23 cellular contexts compared by ENCODE assay signal in the genomic region with DNA sequence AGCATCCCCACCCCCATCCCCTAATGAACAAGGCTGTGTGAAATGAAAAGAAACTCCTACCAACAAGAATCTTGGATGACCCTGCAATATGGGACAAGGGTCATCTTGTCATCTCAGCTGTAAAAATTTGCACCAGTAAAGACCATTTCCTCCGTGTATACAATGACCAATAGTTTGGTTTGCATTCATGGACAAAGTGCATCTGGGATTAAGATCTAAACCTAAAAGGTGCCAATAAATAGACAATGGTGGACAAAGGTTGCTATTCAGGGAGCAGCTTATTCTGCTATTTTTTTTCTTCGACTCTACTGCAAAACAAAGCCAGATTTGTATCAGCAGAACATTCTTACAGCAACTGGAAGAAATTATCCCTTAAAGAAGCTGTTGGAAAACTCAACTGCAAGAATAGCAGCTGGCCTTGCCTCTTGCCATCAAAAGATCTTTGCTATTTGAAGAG. TPM values are rescaled to one million over a fixed set of nuclear protein-coding genes. Genes with fewer than 3 reads are reported as not detected.
DNase-seq lines count a peak whose midpoint lies in the region; ATAC-seq and TF ChIP-seq lines count a peak whose summit lies in the region.
"Had no signal": no experiment of that assay in that cellular context is flagged by ENCODE, and none has a peak within 500 bp of the region (broad histone marks: within the 10 kb centered on the region; RNA-seq: fewer than 3 reads in every experiment).

No MANE protein-coding gene starts in this region.

- peak; percentile 92 for DNase-seq in COLO829 (ENCODE audit: low spot score)
- peak; percentile 87 for DNase-seq in SK-MEL-5 (ENCODE audit: low read depth, low spot score)
- DNase-seq in fibroblast of the conjunctiva (ENCODE audit: low read depth): peak; percentile 30
- no peak for DNase-seq in ovary
- DNase-seq in NCI-H1092 treated with DMSO at 0.1 percent for 48 hours (lab: John Stamatoyannopoulos, UW): no peak
- no peak for DNase-seq in head of caudate nucleus
- DNase-seq: activated CD4-positive, alpha-beta memory T cell treated with anti-CD3 and anti-CD28 coated beads for 36 hours; activated naive CD8-positive, alpha-beta T cell treated with anti-CD3 and anti-CD28 coated beads, Interleukin-2, amount 10 ng/mL, durations not matched to agents 7 days and 5 days; CD8-positive, alpha-beta T cell; effector memory CD8-positive, alpha-beta T cell; GDM1; glutamatergic neuron; NCI-H1436 treated with DMSO at 0.1 percent for 48 hours; SJCRH30; T-cell had no signal

- H3K4me3 Mint-ChIP-seq in nephron: peak overlapping the region in 1 of 3 experiments; percentile 26
- H3K4me3 Mint-ChIP-seq: activated CD4-positive, alpha-beta memory T cell treated with anti-CD3 and anti-CD28 coated beads for 36 hours; activated naive CD8-positive, alpha-beta T cell treated with anti-CD3 and anti-CD28 coated beads, Interleukin-2, amount 10 ng/mL, durations not matched to agents 7 days and 5 days; CD8-positive, alpha-beta T cell; effector memory CD8-positive, alpha-beta T cell; mesothelial cell of epicardium; T-cell had no signal

- WGBS in ovary, 3 donors: 14 to 37% (median 16%) methylated on average over 2 of the region's 2 CpGs

- no peak for TF ChIP-seq EP300 in ovary (IDR thresholded peaks at IDR 0.05)

- H3K9me3 Mint-ChIP-seq in nephron: no peaks in the 10 kb centered on the region
- H3K9me3 Mint-ChIP-seq: activated CD4-positive, alpha-beta memory T cell treated with anti-CD3 and anti-CD28 coated beads for 36 hours; CD8-positive, alpha-beta T cell; effector memory CD8-positive, alpha-beta T cell; mesothelial cell of epicardium; T-cell had no signal

- TF ChIP-seq CTCF in nephron (IDR thresholded peaks at IDR 0.05; ENCODE audit: unreplicated experiment in 3 of 3) (no peak), ovary (IDR thresholded peaks at IDR 0.05) (no peak)

- ATAC-seq in HG03378 (IDR thresholded peaks at IDR 0.05; ENCODE audit: unreplicated experiment): no peak
- ATAC-seq: A549; CD8-positive, alpha-beta T cell; effector memory CD8-positive, alpha-beta T cell; Panc1; psoas muscle; T-cell had no signal

- no peak overlapping the region for H3K4me3 ChIP-seq in ovary
- H3K4me3 ChIP-seq: A549, esophagus muscularis mucosa, psoas muscle, SJCRH30, vagina had no signal

- in situ Hi-C loops in SK-MEL-5 (cut with HindIII; ENCODE audit: low pct_unique_long_range_greater_than_20kb, low sequenced_read_pairs): no loop called here

- intact Hi-C loops in ovary (cut with DNase I): no loop called here
- intact Hi-C loops in head of caudate nucleus (cut with DNase I): no loop called here

- peak overlapping the region; percentile 52 to 77 (median 69) for H3K27ac Mint-ChIP-seq in nephron
- H3K27ac Mint-ChIP-seq: activated CD4-positive, alpha-beta memory T cell treated with anti-CD3 and anti-CD28 coated beads for 36 hours; activated naive CD8-positive, alpha-beta T cell treated with anti-CD3 and anti-CD28 coated beads, Interleukin-2, amount 10 ng/mL, durations not matched to agents 7 days and 5 days; CD8-positive, alpha-beta T cell; effector memory CD8-positive, alpha-beta T cell; mesothelial cell of epicardium; T-cell had no signal

- H3K36me3 ChIP-seq in ovary: no peaks in the 10 kb centered on the region

- H3K27me3 ChIP-seq in ovary: no peaks in the 10 kb centered on the region
- H3K27me3 ChIP-seq: esophagus muscularis mucosa, SJCRH30, vagina had no signal

- peaks cover 4% of the 10 kb centered on the region for H3K27me3 Mint-ChIP-seq in nephron (ENCODE audit: low read depth)

- H3K27ac ChIP-seq in ovary: no peak overlapping the region
- H3K27ac ChIP-seq: A549, psoas muscle, SJCRH30, vagina had no signal

- no peaks in the 10 kb centered on the region for H3K4me1 ChIP-seq in ovary (ENCODE audit: insufficient read depth)

- TF ChIP-seq POLR2A in ovary (IDR thresholded peaks at IDR 0.05): no peak

- no peaks in the 10 kb centered on the region for H3K9me3 ChIP-seq in ovary
- H3K9me3 ChIP-seq: A549, esophagus muscularis mucosa, psoas muscle, vagina had no signal

- H3K4me1 Mint-ChIP-seq in nephron: peaks cover 31% of the 10 kb centered on the region
- H3K4me1 Mint-ChIP-seq: mesothelial cell of epicardium, T-cell had no signal

- H3K36me3 Mint-ChIP-seq in nephron (ENCODE audit: low read depth): peaks cover 10% of the 10 kb centered on the region
- H3K36me3 Mint-ChIP-seq: activated CD4-positive, alpha-beta memory T cell treated with anti-CD3 and anti-CD28 coated beads for 36 hours; activated naive CD8-positive, alpha-beta T cell treated with anti-CD3 and anti-CD28 coated beads, Interleukin-2, amount 10 ng/mL, durations not matched to agents 7 days and 5 days; CD8-positive, alpha-beta T cell; mesothelial cell of epicardium; T-cell had no signal

RNA-seq across cellular contexts. Expression of a gene that starts 8.0 kb away (rescaled TPM):
- total RNA-seq in SK-MEL-5 (2014; rRNA removed; shearing (Covaris generic)): 3.2 TPM in 2 replicates
- 10.0 and 13.7 TPM in 2 replicates for polyA plus RNA-seq in SK-MEL-5 (2015; cell fraction: cytosol; rRNA removed)
- 3.3 and 3.4 TPM in 2 replicates for polyA plus RNA-seq in SK-MEL-5 (2015; cell fraction: nucleus; rRNA removed)
- 10 to 100 TPM in 4 of 7 donors, 1 to 10 TPM in 3; 4.5 to 22.4 (median 13.3) TPM for total RNA-seq in ovary
- polyA plus RNA-seq in ovary: 10 to 100 TPM in 1 of 2 donors, 1 to 10 TPM in 1; 6.7 to 14.0 TPM

Comparison
In these comparisons a context has a peak if more than half of its experiments do, and no peak if none do; other contexts are left out.
1. DNase-seq: peak in COLO829 (single experiment), SK-MEL-5 (single experiment) and fibroblast of the conjunctiva (single experiment); none in ovary (0 of 5), NCI-H1092 treated with DMSO at 0.1 percent for 48 hours (single experiment) and head of caudate nucleus (0 of 42).